8 cellular contexts compared by ENCODE assay signal in the genomic region with DNA sequence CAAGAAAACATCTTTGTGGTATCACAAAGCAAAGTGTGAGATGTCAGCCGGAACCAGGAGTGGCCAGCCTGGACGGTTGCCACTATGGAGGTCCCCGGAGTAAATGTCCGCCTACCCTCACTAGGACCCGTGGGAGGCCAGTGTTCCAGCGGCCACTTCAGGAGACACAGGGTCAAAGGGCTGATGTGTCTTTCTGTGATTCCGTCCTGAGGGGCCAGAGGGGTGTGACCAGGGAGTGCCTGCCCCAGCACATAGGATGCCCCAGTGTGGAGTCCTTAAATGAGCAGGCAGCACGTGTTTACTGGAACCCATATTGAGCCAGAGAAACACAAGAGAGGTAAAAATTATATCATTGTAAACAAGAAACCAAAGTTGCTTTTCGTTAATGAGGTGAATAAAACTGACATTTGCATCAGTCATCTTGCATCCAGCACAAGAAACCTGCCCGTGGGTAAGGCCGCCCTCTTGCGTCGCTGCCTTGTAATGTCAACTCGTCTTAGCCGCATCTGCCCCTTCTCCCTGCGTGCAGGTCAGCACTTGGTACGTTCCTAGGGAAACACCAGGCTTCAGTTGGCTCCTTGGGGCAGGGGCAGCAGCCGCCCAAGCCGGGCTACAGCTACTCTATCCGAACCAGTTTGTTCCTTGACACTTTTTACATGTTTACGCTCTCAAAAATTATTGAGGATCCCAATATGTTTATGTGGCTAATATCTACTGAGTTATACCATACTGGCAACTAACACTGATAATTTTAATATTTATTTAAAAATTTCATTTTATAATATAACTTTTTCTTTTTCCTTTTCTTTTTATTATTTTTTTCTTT. TPM values are rescaled to one million over a fixed set of nuclear protein-coding genes. Genes with fewer than 3 reads are reported as not detected.
DNase-seq lines count a peak whose midpoint lies in the region; ATAC-seq, FAIRE-seq and TF ChIP-seq lines count a peak whose summit lies in the region.

No MANE protein-coding gene starts in this region.

- peaks cover 20% of the 10 kb centered on the region for H3K4me1 ChIP-seq in Loucy (ENCODE audit: insufficient read depth, low read length, poor library complexity, severe bottlenecking)
- H3K4me1 ChIP-seq in foreskin keratinocyte, result peaks cover 15% of the 10 kb centered on the region
- peaks cover 7% of the 10 kb centered on the region for H3K4me1 ChIP-seq in testis

- H3K27ac ChIP-seq in RWPE1, result peak overlapping the region; percentile 42
- no peak overlapping the region for H3K27ac ChIP-seq in foreskin keratinocyte
- no peak overlapping the region for H3K27ac ChIP-seq in testis

- no peak overlapping the region for H3K9ac ChIP-seq in Loucy (ENCODE audit: low read depth, low read length, poor library complexity, severe bottlenecking)

- 5 to 16% methylated on average over 20 to 21 of the region's 21 CpGs for WGBS in testis, 2 donors

- peak; percentile 82 for ATAC-seq in foreskin keratinocyte

- no peaks in the 10 kb centered on the region for H3F3A ChIP-seq in Loucy (ENCODE audit: low read depth)

- H3K9me3 ChIP-seq in Loucy (ENCODE audit: insufficient read depth, low read depth, low read length), result 0 out of 2 replicates have a peak, but pooled peaks cover 4% of the 10 kb centered on the region
- no peaks in the 10 kb centered on the region for H3K9me3 ChIP-seq in testis

- TF ChIP-seq POLR2A in H54 (IDR thresholded peaks at IDR 0.05; ENCODE audit: low read depth, low read length) (no peak), testis (IDR thresholded peaks at IDR 0.05) (no peak)

- POLR2A ChIA-PET in RWPE1 (lab: Yijun Ruan, JAX; ENCODE audit: low non-redundant PET), result no interaction called here

- peak; percentile 11 for FAIRE-seq in H54 (lab: Jason Lieb, UNC)

- CTCF ChIA-PET in RWPE1 (lab: Yijun Ruan, JAX), result interaction anchor here (0.6 to 1.5 kb wide), 5 partner anchors 49 to 142 kb away, joined by 3 to 4 read pairs (median 3); no protein-coding TSS in a partner anchor

- H2AFZ ChIP-seq in Loucy (ENCODE audit: low read length), result peak overlapping the region; percentile 17; the same call in 1 of the 2 replicates

- DNase-seq in ELR (ENCODE audit: low read depth), result peak; percentile 85
- DNase-seq in H54 (ENCODE audit: insufficient read length, low spot score), result peak; percentile 79
- peak; percentile 66 for DNase-seq in RWPE1 (ENCODE audit: low spot score)
- DNase-seq in activated T-helper 1 cell treated with anti-CD3 and anti-CD28 coated beads, Interleukin-2, amount 50 U/mL, for 16 hours (ENCODE audit: low read depth in 1 of 2, low spot score in 1 of 2), result peak; percentile 42 to 56
- peak; percentile 44 to 77 for DNase-seq in foreskin keratinocyte
- DNase-seq in occipital lobe (lab: John Stamatoyannopoulos, UW), result peak; percentile 48
- peak; percentile 90 for DNase-seq in testis

- TF ChIP-seq CTCF in Loucy (conservative IDR thresholded peaks at IDR 0.05; ENCODE audit: low read length) (peak; percentile 93), RWPE1 (conservative IDR thresholded peaks at IDR 0.05; ENCODE audit: low read depth) (peak; percentile 94), foreskin keratinocyte (conservative IDR thresholded peaks at IDR 0.05) (peak; percentile 98), testis (IDR thresholded peaks at IDR 0.05) (peak; percentile 65 to 85 (median 82))

- H3K36me3 ChIP-seq in Loucy (ENCODE audit: insufficient read depth, low read length), result no peaks in the 10 kb centered on the region
- no peaks in the 10 kb centered on the region for H3K36me3 ChIP-seq in testis (ENCODE audit: low read depth, missing control alignments)

- intact Hi-C loops in testis (cut with DNase I; ENCODE audit: low total_unique reads), result loop anchor here (10.0 kb wide), 1 partner anchor 133 kb away; no protein-coding TSS in a partner anchor

- H3K9me2 ChIP-seq in Loucy (replicated peaks; ENCODE audit: low read depth, low read length), result no peaks in the 10 kb centered on the region

- H3K4me2 ChIP-seq in Loucy (ENCODE audit: low read depth, low read length, poor library complexity, severe bottlenecking), result no peak overlapping the region

- no peaks in the 10 kb centered on the region for H3K27me3 ChIP-seq in Loucy (ENCODE audit: insufficient read depth, low read length, poor library complexity, severe bottlenecking)
- no peaks in the 10 kb centered on the region for H3K27me3 ChIP-seq in foreskin keratinocyte
- no peaks in the 10 kb centered on the region for H3K27me3 ChIP-seq in testis

- no peak overlapping the region for H3K4me3 ChIP-seq in Loucy (ENCODE audit: low read length, poor library complexity, severe bottlenecking)
- H3K4me3 ChIP-seq in testis, result no peak overlapping the region

- no peaks in the 10 kb centered on the region for H3K79me2 ChIP-seq in Loucy (ENCODE audit: insufficient read depth, low read length)

- no peaks in the 10 kb centered on the region for H4K20me1 ChIP-seq in Loucy (ENCODE audit: insufficient read depth, low read length, poor library complexity, severe bottlenecking)

RNA-seq across cellular contexts. Expression of gene LAPTM4A, which starts 46.7 kb away (rescaled TPM):
- total RNA-seq in foreskin keratinocyte (91.4 and 103 TPM in 2 replicates), occipital lobe (93.6 TPM), testis (100 to 1,000 TPM; 331 to 431 TPM)
- polyA plus RNA-seq in foreskin keratinocyte (127 and 150 TPM in 2 replicates), testis (ENCODE audit: insufficient read depth, low read depth, low replicate concordance) (712 TPM)
